8 cellular contexts compared by ENCODE assay signal in genomic region chr10:33334170-33334838, GRCh38. TPM values are rescaled to one million over a fixed set of nuclear protein-coding genes. Genes with fewer than 3 reads are reported as not detected.
DNase-seq lines count a peak whose midpoint lies in the region; ATAC-seq, FAIRE-seq and TF ChIP-seq lines count a peak whose summit lies in the region.

NRP1 (minus strand) TSS chr10:33334667; CDS start chr10:33334382, 285 bp downstream.

- H3K9me1 ChIP-seq in IMR-90 (ENCODE audit: insufficient read depth, low read length) = peaks cover 3% of the 10 kb centered on the region; the same call in 1 of the 2 replicates

- peak within 1 kb of the TSS; percentile 96 for H3K27ac ChIP-seq in IMR-90 (ENCODE audit: insufficient read depth, low read length)

- H4K5ac ChIP-seq in IMR-90 (ENCODE audit: low read depth, low read length) = peak within 1 kb of the TSS; percentile 58; the same call in 1 of the 2 replicates

- peak within 1 kb of the TSS; percentile 96 for H3K14ac ChIP-seq in IMR-90 (replicated peaks; ENCODE audit: low read depth, low read length)

- H3K18ac ChIP-seq in IMR-90 (ENCODE audit: low read depth, low read length) = peak within 1 kb of the TSS; percentile 77

- peak within 1 kb of the TSS; percentile 67 for H4K91ac ChIP-seq in IMR-90 (ENCODE audit: insufficient read depth, low read depth, low read length)

- peak within 1 kb of the TSS; percentile 79 for H2BK120ac ChIP-seq in IMR-90 (ENCODE audit: low read depth, low read length)

- H3K23ac ChIP-seq in IMR-90 (ENCODE audit: low read depth, low read length) = peak within 1 kb of the TSS; percentile 100

- no peak within 1 kb of the TSS for H3K27ac Mint-ChIP-seq in activated T-helper 1 cell treated with anti-CD3 and anti-CD28 coated beads, Interleukin-12 subunit alpha, Interleukin-12 subunit beta, Interleukin-2, Interleukin-4 antibody, amounts not matched to agents 30 ng/mL and 10 ng/mL and 1 ng/mL, durations not matched to agents 14 hours and 24 hours and 36 hours
- H3K27ac Mint-ChIP-seq in neural crest cell (ENCODE audit: unreplicated experiment) = peak within 1 kb of the TSS; percentile 54

- H3K4me3 Mint-ChIP-seq in activated T-helper 1 cell treated with anti-CD3 and anti-CD28 coated beads, Interleukin-12 subunit alpha, Interleukin-12 subunit beta, Interleukin-2, Interleukin-4 antibody, amounts not matched to agents 30 ng/mL and 10 ng/mL and 1 ng/mL, durations not matched to agents 14 hours and 24 hours and 36 hours = peak within 1 kb of the TSS; percentile 56
- peak within 1 kb of the TSS; percentile 90 for H3K4me3 Mint-ChIP-seq in neural crest cell

- in situ Hi-C loops in G401 (cut with HindIII; ENCODE audit: low sequenced_read_pairs) (no loop called here), IMR-90 (cut with MboI; ENCODE audit: low sequenced_read_pairs) (loop anchor here (5.0 to 25.0 kb wide), 3 partner anchors 578 to 1298 kb away; no protein-coding TSS in a partner anchor), ACHN (cut with HindIII; ENCODE audit: low pct_ligation_motif_present, low pct_unique_long_range_greater_than_20kb, low sequenced_read_pairs) (no loop called here)

- intact Hi-C loops in IMR-90 (cut with micrococcal nuclease) = loop anchor here (1.0 to 10.0 kb wide), 13 partner anchors 88 to 1304 kb away; no protein-coding TSS in a partner anchor
- intact Hi-C loops in activated T-helper 1 cell treated with anti-CD3 and anti-CD28 coated beads, Interleukin-12 subunit alpha, Interleukin-12 subunit beta, Interleukin-2, Interleukin-4 antibody, amounts not matched to agents 30 ng/mL and 10 ng/mL and 1 ng/mL, durations not matched to agents 14 hours and 24 hours and 36 hours (cut with micrococcal nuclease) = loop anchor here (5.0 to 10.0 kb wide), 4 partner anchors 83 to 788 kb away; no protein-coding TSS in a partner anchor

- TF ChIP-seq RAD21 in IMR-90 (IDR thresholded peaks at IDR 0.05; ENCODE audit: low read length) = no peak; the same call in 1 of the 2 replicates

- H2BK15ac ChIP-seq in IMR-90 (ENCODE audit: low read depth, low read length) = peak within 1 kb of the TSS; percentile 74; the same call in 1 of the 3 replicates

- CTCF ChIA-PET in IMR-90 (lab: Yijun Ruan, JAX) = interaction anchor here (0.6 to 1.6 kb wide), 2 partner anchors 141 to 147 kb away, joined by 5 to 6 read pairs; no protein-coding TSS in a partner anchor

- no peak for TF ChIP-seq CTCF in IMR-90 (conservative IDR thresholded peaks at IDR 0.05; ENCODE audit: low read depth, low read length)
- TF ChIP-seq CTCF in neural crest cell (conservative IDR thresholded peaks at IDR 0.05) = no peak

- no peak for FAIRE-seq in frontal cortex (lab: Jason Lieb, UNC)

- no peaks in the 10 kb centered on the region for H3K27me3 ChIP-seq in IMR-90 (ENCODE audit: control insufficient read depth, insufficient read depth, low read length)

- DNase-seq in G401 (ENCODE audit: low spot score) (no peak), IMR-90 (no peak), frontal cortex (ENCODE audit: low spot score in 2 of 2) (peak; percentile 27 to 51), neural crest cell (ENCODE audit: low read depth, low spot score) (peak; percentile 36), ACHN (no peak)
- no peak for DNase-seq in activated T-helper 1 cell treated with anti-CD3 and anti-CD28 coated beads, Interleukin-12 subunit alpha, Interleukin-12 subunit beta, Interleukin-2, Interleukin-4 antibody, amounts not matched to agents 30 ng/mL and 10 ng/mL and 1 ng/mL, durations not matched to agents 14 hours and 24 hours and 36 hours (ENCODE audit: low spot score)

- H3K9ac ChIP-seq in IMR-90 (ENCODE audit: low read depth, low read length) = peak within 1 kb of the TSS; percentile 92

- H3K56ac ChIP-seq in IMR-90 (ENCODE audit: extremely low read depth, insufficient read depth, low read length) = peak within 1 kb of the TSS; percentile 93

- ATAC-seq in IMR-90 (ENCODE audit: low read depth) = no peak
- no peak for ATAC-seq in GM21526 (IDR thresholded peaks at IDR 0.05; ENCODE audit: low FRiP score, unreplicated experiment)
- ATAC-seq in GM19035 (IDR thresholded peaks at IDR 0.05; ENCODE audit: unreplicated experiment) = no peak

- H3K27me3 Mint-ChIP-seq in activated T-helper 1 cell treated with anti-CD3 and anti-CD28 coated beads, Interleukin-12 subunit alpha, Interleukin-12 subunit beta, Interleukin-2, Interleukin-4 antibody, amounts not matched to agents 30 ng/mL and 10 ng/mL and 1 ng/mL, durations not matched to agents 14 hours and 24 hours and 36 hours (ENCODE audit: insufficient read depth) = peaks cover 75% of the 10 kb centered on the region
- H3K27me3 Mint-ChIP-seq in neural crest cell (ENCODE audit: low read depth) = peaks cover 29% of the 10 kb centered on the region

- H2AK5ac ChIP-seq in IMR-90 (ENCODE audit: low read depth, low read length) = peak within 1 kb of the TSS; percentile 59

- peaks cover 1% of the 10 kb centered on the region; the same call in 1 of the 2 replicates for H3K36me3 ChIP-seq in IMR-90 (ENCODE audit: control insufficient read depth, insufficient read depth, low read length)

- peaks cover 22% of the 10 kb centered on the region for H3K4me1 Mint-ChIP-seq in activated T-helper 1 cell treated with anti-CD3 and anti-CD28 coated beads, Interleukin-12 subunit alpha, Interleukin-12 subunit beta, Interleukin-2, Interleukin-4 antibody, amounts not matched to agents 30 ng/mL and 10 ng/mL and 1 ng/mL, durations not matched to agents 14 hours and 24 hours and 36 hours (ENCODE audit: low read depth)
- H3K4me1 Mint-ChIP-seq in neural crest cell = peaks cover 46% of the 10 kb centered on the region

- peak within 1 kb of the TSS; percentile 85 for H3K4me3 ChIP-seq in IMR-90 (ENCODE audit: insufficient read depth, low read depth, low read length)

- H4K20me1 ChIP-seq in IMR-90 (ENCODE audit: insufficient read depth, low read length) = no peaks in the 10 kb centered on the region

- H2AK9ac ChIP-seq in IMR-90 (replicated peaks; ENCODE audit: low read depth, low read length, poor library complexity) = peak within 1 kb of the TSS; percentile 92

- POLR2A ChIA-PET in IMR-90 (lab: Charles Lee; ENCODE audit: unreplicated experiment) = interaction anchor here (0.6 kb wide), 1 partner anchor 310 kb away, joined by 3 read pairs; no protein-coding TSS in a partner anchor

- peak within 1 kb of the TSS; percentile 91 for H2AFZ ChIP-seq in IMR-90 (replicated peaks; ENCODE audit: low read length, poor library complexity)

- peak within 1 kb of the TSS; percentile 40 to 83 for H4K8ac ChIP-seq in IMR-90 (ENCODE audit: low read depth in 2 of 2, low read length in 2 of 2)

- peaks cover 0 to 23% of the 10 kb centered on the region in 2 experiments; a peak in 3 of 4 replicates for H3K79me1 ChIP-seq in IMR-90 (ENCODE audit: low read depth in 1 of 2, low read length in 2 of 2)

- no peaks in the 10 kb centered on the region for H3K9me3 Mint-ChIP-seq in activated T-helper 1 cell treated with anti-CD3 and anti-CD28 coated beads, Interleukin-12 subunit alpha, Interleukin-12 subunit beta, Interleukin-2, Interleukin-4 antibody, amounts not matched to agents 30 ng/mL and 10 ng/mL and 1 ng/mL, durations not matched to agents 14 hours and 24 hours and 36 hours
- H3K9me3 Mint-ChIP-seq in neural crest cell = no peaks in the 10 kb centered on the region

- peaks cover 7% of the 10 kb centered on the region for H3K4me1 ChIP-seq in IMR-90 (ENCODE audit: control insufficient read depth, insufficient read depth, low read length)

- no peaks in the 10 kb centered on the region for H3K9me3 ChIP-seq in IMR-90 (ENCODE audit: control insufficient read depth, insufficient read depth, low read length)

- peak within 1 kb of the TSS; percentile 98 for H3K4me2 ChIP-seq in IMR-90 (ENCODE audit: low read depth, low read length)

- peak within 1 kb of the TSS; percentile 86 for H2BK5ac ChIP-seq in IMR-90 (ENCODE audit: low read depth, low read length, poor library complexity, severe bottlenecking)

- 0% methylated on average over 3 of the region's 48 CpGs; no CpG with 5 or more reads in 1 of the 2 experiments for WGBS in IMR-90 (ENCODE audit: extremely low coverage in 2 of 2, insufficient read length in 1 of 2), 2 experiments

- H3K36me3 Mint-ChIP-seq in activated T-helper 1 cell treated with anti-CD3 and anti-CD28 coated beads, Interleukin-12 subunit alpha, Interleukin-12 subunit beta, Interleukin-2, Interleukin-4 antibody, amounts not matched to agents 30 ng/mL and 10 ng/mL and 1 ng/mL, durations not matched to agents 14 hours and 24 hours and 36 hours (ENCODE audit: low read depth) = peaks cover 2% of the 10 kb centered on the region
- H3K36me3 Mint-ChIP-seq in neural crest cell (ENCODE audit: low read depth) = peaks cover 3% of the 10 kb centered on the region

- TSS peak; percentile 35 for BruUV-seq in IMR-90 (replicated peaks; lab: Mats Ljungman, UMichigan)

- H2BK20ac ChIP-seq in IMR-90 (ENCODE audit: low read depth, low read length) = peak within 1 kb of the TSS; percentile 21; the same call in 1 of the 2 replicates

- no peak for TF ChIP-seq POLR2A in IMR-90 (IDR thresholded peaks at IDR 0.05; ENCODE audit: low read depth, low read length)

- peak within 1 kb of the TSS; percentile 84 for H3K4ac ChIP-seq in IMR-90 (ENCODE audit: low read depth, low read length)

- dilution Hi-C loops in IMR-90 (cut with HindIII; ENCODE audit: low sequenced_read_pairs, unreplicated experiment) = no loop called here

TF ChIP-seq in IMR-90, 13 proteins besides CTCF, POLR2A, EP300 and RAD21:
- TF ChIP-seq MXI1 (IDR thresholded peaks at IDR 0.05; ENCODE audit: borderline replicate concordance, low read depth, low read length) (peak; percentile 48; the same call in 1 of the 2 replicates), NFE2L2 (IDR thresholded peaks at IDR 0.05; ENCODE audit: low read depth, low read length) (no peak)

RNA-seq across cellular contexts. Expression of gene NRP1, which starts in this region (rescaled TPM):
- total RNA-seq in G401 (2014; rRNA removed; shearing (Covaris generic)) = 4.0 and 17.1 TPM in 2 replicates
- total RNA-seq in IMR-90 (2012; rRNA removed) = 191 and 227 TPM in 2 replicates
- 87.5 and 108 TPM in 2 replicates for polyA plus RNA-seq in IMR-90 (2012; rRNA removed)
- 35.8 and 44.6 TPM in 2 replicates for polyA plus RNA-seq in IMR-90 (2012; cell fraction: cytosol; rRNA removed)
- 31.3 and 126 TPM in 2 replicates for polyA plus RNA-seq in IMR-90 (2012; cell fraction: nucleus; rRNA removed; ENCODE audit: low replicate concordance)
- 1.2 and 1.7 TPM in 2 replicates for total RNA-seq in activated T-helper 1 cell treated with anti-CD3 and anti-CD28 coated beads, Interleukin-12 subunit alpha, Interleukin-12 subunit beta, Interleukin-2, Interleukin-4 antibody, amounts not matched to agents 30 ng/mL and 10 ng/mL and 1 ng/mL, durations not matched to agents 14 hours and 24 hours and 36 hours
- 49.3 TPM for total RNA-seq in frontal cortex
- 14.5 and 16.1 TPM in 2 replicates for total RNA-seq in neural crest cell

Comparison
In these comparisons a context has a peak if more than half of its experiments do, and no peak if none do; other contexts are left out.
1. DNase-seq: peak in frontal cortex (2 of 2) and neural crest cell (single experiment); none in G401 (single experiment), IMR-90 (single experiment), activated T-helper 1 cell treated with anti-CD3 and anti-CD28 coated beads, Interleukin-12 subunit alpha, Interleukin-12 subunit beta, Interleukin-2, Interleukin-4 antibody, amounts not matched to agents 30 ng/mL and 10 ng/mL and 1 ng/mL, durations not matched to agents 14 hours and 24 hours and 36 hours (single experiment) and ACHN (single experiment).